ENCODE assay signal across 10 cellular contexts in the genomic region with DNA sequence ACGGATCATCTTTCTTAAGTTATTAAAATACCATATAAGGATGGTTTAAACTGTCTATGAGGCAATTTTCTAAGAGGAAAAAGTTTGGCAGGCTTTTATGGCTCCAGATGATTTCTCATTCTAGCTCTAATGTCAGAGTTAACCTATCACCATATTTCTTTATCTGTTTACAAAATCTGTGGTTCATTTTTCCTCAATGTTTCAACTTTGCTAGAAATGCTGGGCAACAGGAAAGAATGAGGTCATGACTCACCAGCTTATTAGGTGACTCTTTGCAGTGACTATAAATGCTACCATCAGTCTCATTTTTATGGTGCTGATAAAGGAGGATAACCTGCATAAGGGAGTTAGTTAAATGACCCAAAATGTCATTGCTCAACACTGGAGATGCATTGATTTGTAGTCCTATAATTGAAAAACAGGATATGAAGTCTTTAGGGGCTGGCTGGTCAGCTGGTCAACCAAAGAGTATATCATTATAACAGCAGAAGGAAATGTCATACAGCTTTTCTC. TPM values are rescaled to one million over a fixed set of nuclear protein-coding genes. Genes with fewer than 3 reads are reported as not detected.
DNase-seq lines count a peak whose midpoint lies in the region; TF ChIP-seq lines count a peak whose summit lies in the region.
"Had no signal": no experiment of that assay in that cellular context is flagged by ENCODE, and none has a peak within 500 bp of the region (broad histone marks: within the 10 kb centered on the region; RNA-seq: fewer than 3 reads in every experiment).

No MANE protein-coding gene starts in this region.

- CTCF ChIA-PET in SK-N-SH (lab: Yijun Ruan, JAX): no interaction called here

- peak overlapping the region; percentile 35 to 85; a peak in 3 of 4 replicates for H3K27ac ChIP-seq in SK-N-SH (ENCODE audit: low read depth in 2 of 2, low read length in 1 of 2)
- peak overlapping the region; percentile 52 for H3K27ac ChIP-seq in smooth muscle cell (ENCODE audit: low read depth)
- no peak overlapping the region for H3K27ac ChIP-seq in effector memory CD4-positive, alpha-beta T cell (ENCODE audit: insufficient read depth, low read length, poor library complexity, severe bottlenecking)

- peak; percentile 23 for DNase-seq in SIG-M5 treated with dmso at 0.1 percent for 504 hours (lab: John Stamatoyannopoulos, UW; ENCODE audit: unreplicated experiment)
- DNase-seq in SIG-M5 (lab: John Stamatoyannopoulos, UW): no peak
- no peak for DNase-seq in SK-N-SH
- peak; percentile 92 for DNase-seq in fibroblast of gingiva (ENCODE audit: low read depth)
- no peak for DNase-seq in smooth muscle cell (lab: John Stamatoyannopoulos, UW; ENCODE audit: unreplicated experiment)
- DNase-seq in effector memory CD4-positive, alpha-beta T cell: no peak
- DNase-seq in NCI-H146 treated with DMSO at 0.1 percent for 48 hours (lab: John Stamatoyannopoulos, UW; ENCODE audit: unreplicated experiment): no peak
- no peak for DNase-seq in Kasumi-1 (lab: John Stamatoyannopoulos, UW)
- DNase-seq: activated T-cell treated with anti-CD3 and anti-CD28 coated beads, Interleukin-2, amount 50 U/mL, for 1 hour had no signal

- no peaks in the 10 kb centered on the region for H3K9me3 ChIP-seq in SK-N-SH
- no peaks in the 10 kb centered on the region for H3K9me3 ChIP-seq in smooth muscle cell (replicated peaks; ENCODE audit: low read depth)
- no peaks in the 10 kb centered on the region for H3K9me3 ChIP-seq in effector memory CD4-positive, alpha-beta T cell (ENCODE audit: control insufficient read depth, low read length)

- H3K36me3 ChIP-seq in SK-N-SH (replicated peaks in 1 of 2; ENCODE audit: control insufficient read depth in 1 of 2, insufficient read depth in 2 of 2, low read length in 1 of 2) (no peaks in the 10 kb centered on the region), smooth muscle cell (ENCODE audit: low read depth) (no peaks in the 10 kb centered on the region)
- no peaks in the 10 kb centered on the region for H3K36me3 ChIP-seq in effector memory CD4-positive, alpha-beta T cell (ENCODE audit: control insufficient read depth, insufficient read depth, low read length)

- H3K9me2 ChIP-seq in SK-N-SH: no peaks in the 10 kb centered on the region

- POLR2A ChIA-PET in SK-N-SH (lab: Yijun Ruan, JAX): no interaction called here

- H3K4me2 ChIP-seq in SK-N-SH (peak overlapping the region; percentile 48), smooth muscle cell (peak overlapping the region; percentile 45)

- H2AFZ ChIP-seq in SK-N-SH (ENCODE audit: low read depth) (peak overlapping the region; percentile 18; the same call in 1 of the 2 replicates), smooth muscle cell (ENCODE audit: low read depth) (no peak overlapping the region)

- no peak for TF ChIP-seq RAD21 in SK-N-SH (IDR thresholded peaks at IDR 0.05; ENCODE audit: low read length)

- H3K79me2 ChIP-seq in SK-N-SH (ENCODE audit: insufficient read depth) (no peaks in the 10 kb centered on the region), smooth muscle cell (ENCODE audit: low read depth) (no peaks in the 10 kb centered on the region)

- H4K20me1 ChIP-seq in SK-N-SH (ENCODE audit: insufficient read depth): no peaks in the 10 kb centered on the region
- H4K20me1 ChIP-seq in smooth muscle cell (ENCODE audit: low read depth): no peaks in the 10 kb centered on the region

- H3K27me3 ChIP-seq in SK-N-SH (ENCODE audit: insufficient read depth): no peaks in the 10 kb centered on the region
- H3K27me3 ChIP-seq in smooth muscle cell (ENCODE audit: low read depth): no peaks in the 10 kb centered on the region
- H3K27me3 ChIP-seq in effector memory CD4-positive, alpha-beta T cell (replicated peaks; ENCODE audit: control insufficient read depth, insufficient read depth, low read length, poor library complexity, severe bottlenecking): no peaks in the 10 kb centered on the region

- peak in 1 of 2 experiments; percentile 95; a peak in 3 of 4 replicates for TF ChIP-seq EP300 in SK-N-SH (IDR thresholded peaks at IDR 0.05; ENCODE audit: borderline replicate concordance in 1 of 2, low read depth in 1 of 2, low read length in 1 of 2)

- 6% methylated on average over 1 of the region's 1 CpG for WGBS in SK-N-SH (ENCODE audit: low lambda C conversion rate)
- WGBS in smooth muscle cell (ENCODE audit: low lambda C conversion rate): 81% methylated on average over 1 of the region's 1 CpG

- H3K4me1 ChIP-seq in SK-N-SH (ENCODE audit: control insufficient read depth in 1 of 2, insufficient read depth in 2 of 2, low read depth in 1 of 2, low read length in 1 of 2): peaks cover 0 to 14% of the 10 kb centered on the region in 2 experiments; a peak in 3 of 4 replicates
- no peaks in the 10 kb centered on the region for H3K4me1 ChIP-seq in smooth muscle cell (ENCODE audit: low read depth)
- H3K4me1 ChIP-seq in effector memory CD4-positive, alpha-beta T cell (ENCODE audit: control insufficient read depth, insufficient read depth, low read length, poor library complexity, severe bottlenecking): peaks cover 3% of the 10 kb centered on the region

- TF ChIP-seq CTCF in SK-N-SH (IDR thresholded peaks at IDR 0.05): no peak
- no peak for TF ChIP-seq CTCF in smooth muscle cell (IDR thresholded peaks at IDR 0.05; ENCODE audit: borderline replicate concordance, insufficient read depth, poor library complexity, severe bottlenecking)

- H3K9ac ChIP-seq in SK-N-SH (peak overlapping the region; percentile 40; the same call in 1 of the 2 replicates), smooth muscle cell (ENCODE audit: low read depth) (no peak overlapping the region)

- peaks cover 21% of the 10 kb centered on the region for H3F3A ChIP-seq in SK-N-SH (replicated peaks; ENCODE audit: insufficient read depth)
- no peaks in the 10 kb centered on the region for H3F3A ChIP-seq in smooth muscle cell (ENCODE audit: low read depth)

- no peak overlapping the region for H3K4me3 ChIP-seq in SK-N-SH (ENCODE audit: low read depth in 2 of 2, low read length in 1 of 2)
- no peak overlapping the region for H3K4me3 ChIP-seq in smooth muscle cell
- H3K4me3 ChIP-seq in effector memory CD4-positive, alpha-beta T cell (ENCODE audit: insufficient read depth, low read depth, low read length, poor library complexity, severe bottlenecking): no peak overlapping the region
- H3K4me3 ChIP-seq: skin epidermis had no signal

TF ChIP-seq in SK-N-SH, 30 proteins besides CTCF, POLR2A, EP300 and RAD21 (continues in another document):
- TF ChIP-seq TAF1 (IDR thresholded peaks at IDR 0.05; ENCODE audit: borderline replicate concordance, low read depth, low read length) (no peak), NRF1 (IDR thresholded peaks at IDR 0.05; ENCODE audit: low read depth, low read length) (no peak), SIN3A (IDR thresholded peaks at IDR 0.05; ENCODE audit: borderline replicate concordance, low read depth, low read length) (no peak), RXRA (IDR thresholded peaks at IDR 0.05; ENCODE audit: borderline replicate concordance, low read depth) (peak; percentile 93), MXI1 (IDR thresholded peaks at IDR 0.05; ENCODE audit: low read depth, low read length) (no peak), RCOR1 (IDR thresholded peaks at IDR 0.05; ENCODE audit: low read length) (no peak), RFX5 (IDR thresholded peaks at IDR 0.05; ENCODE audit: low read length) (no peak), FOXJ3 (CRISPR knock-in tag; IDR thresholded peaks at IDR 0.05) (no peak), TEAD4 (IDR thresholded peaks at IDR 0.05; ENCODE audit: borderline replicate concordance, insufficient read depth) (peak; percentile 90), NFIC (IDR thresholded peaks at IDR 0.05; ENCODE audit: borderline replicate concordance) (peak; percentile 69; the same call in 1 of the 2 replicates), CHD2 (IDR thresholded peaks at IDR 0.05; ENCODE audit: low read length, partially characterized antibody) (no peak), SMC3 (IDR thresholded peaks at IDR 0.05; ENCODE audit: low read depth, low read length) (no peak), MEF2A (IDR thresholded peaks at IDR 0.05; ENCODE audit: borderline replicate concordance, low read depth) (peak; percentile 54; the same call in 1 of the 2 replicates), GATA2 (CRISPR knock-in tag; IDR thresholded peaks at IDR 0.05) (no peak), GABPA (IDR thresholded peaks at IDR 0.05; ENCODE audit: low read depth) (no peak), ELF1 (IDR thresholded peaks at IDR 0.05) (no peak), TCF12 (IDR thresholded peaks at IDR 0.05) (peak; percentile 91), JUND (IDR thresholded peaks at IDR 0.05) (peak; percentile 95), FOXM1 (IDR thresholded peaks at IDR 0.05; ENCODE audit: low read depth) (peak; percentile 76; the same call in 1 of the 2 replicates)
- TF ChIP-seq, protein P1, sequence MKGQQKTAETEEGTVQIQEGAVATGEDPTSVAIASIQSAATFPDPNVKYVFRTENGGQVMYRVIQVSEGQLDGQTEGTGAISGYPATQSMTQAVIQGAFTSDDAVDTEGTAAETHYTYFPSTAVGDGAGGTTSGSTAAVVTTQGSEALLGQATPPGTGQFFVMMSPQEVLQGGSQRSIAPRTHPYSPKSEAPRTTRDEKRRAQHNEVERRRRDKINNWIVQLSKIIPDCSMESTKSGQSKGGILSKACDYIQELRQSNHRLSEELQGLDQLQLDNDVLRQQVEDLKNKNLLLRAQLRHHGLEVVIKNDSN (IDR thresholded peaks at IDR 0.05; ENCODE audit: borderline replicate concordance, low read depth): no peak
- TF ChIP-seq, protein P2, sequence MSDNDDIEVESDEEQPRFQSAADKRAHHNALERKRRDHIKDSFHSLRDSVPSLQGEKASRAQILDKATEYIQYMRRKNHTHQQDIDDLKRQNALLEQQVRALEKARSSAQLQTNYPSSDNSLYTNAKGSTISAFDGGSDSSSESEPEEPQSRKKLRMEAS (IDR thresholded peaks at IDR 0.05; ENCODE audit: low read depth): peak; percentile 60; the same call in 1 of the 2 replicates
- TF ChIP-seq, protein P3, sequence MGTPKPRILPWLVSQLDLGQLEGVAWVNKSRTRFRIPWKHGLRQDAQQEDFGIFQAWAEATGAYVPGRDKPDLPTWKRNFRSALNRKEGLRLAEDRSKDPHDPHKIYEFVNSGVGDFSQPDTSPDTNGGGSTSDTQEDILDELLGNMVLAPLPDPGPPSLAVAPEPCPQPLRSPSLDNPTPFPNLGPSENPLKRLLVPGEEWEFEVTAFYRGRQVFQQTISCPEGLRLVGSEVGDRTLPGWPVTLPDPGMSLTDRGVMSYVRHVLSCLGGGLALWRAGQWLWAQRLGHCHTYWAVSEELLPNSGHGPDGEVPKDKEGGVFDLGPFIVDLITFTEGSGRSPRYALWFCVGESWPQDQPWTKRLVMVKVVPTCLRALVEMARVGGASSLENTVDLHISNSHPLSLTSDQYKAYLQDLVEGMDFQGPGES (IDR thresholded peaks at IDR 0.05; ENCODE audit: low read depth, low read length): no peak

RNA-seq across cellular contexts. Expression of a gene that starts 45.3 kb away (rescaled TPM):
- polyA plus RNA-seq in SK-N-SH (2012; rRNA removed) (128 and 140 TPM in 2 replicates), smooth muscle cell (236 and 242 TPM in 2 replicates)
- polyA plus RNA-seq in SK-N-SH (2012; cell fraction: cytosol; rRNA removed): 185 and 241 TPM in 2 replicates
- polyA plus RNA-seq in SK-N-SH (2012; cell fraction: nucleus; rRNA removed): 44.7 and 80.8 TPM in 2 replicates
- total RNA-seq in smooth muscle cell: 275 and 313 TPM in 2 replicates

Comparison
In these comparisons a context has a peak if more than half of its experiments do, and no peak if none do; other contexts are left out.
1. DNase-seq: peak in SIG-M5 treated with dmso at 0.1 percent for 504 hours (single experiment) and fibroblast of gingiva (single experiment); none in SIG-M5 (single experiment), SK-N-SH (single experiment), smooth muscle cell (single experiment), effector memory CD4-positive, alpha-beta T cell (0 of 3), NCI-H146 treated with DMSO at 0.1 percent for 48 hours (single experiment) and Kasumi-1 (0 of 2).